In the genomic region with DNA sequence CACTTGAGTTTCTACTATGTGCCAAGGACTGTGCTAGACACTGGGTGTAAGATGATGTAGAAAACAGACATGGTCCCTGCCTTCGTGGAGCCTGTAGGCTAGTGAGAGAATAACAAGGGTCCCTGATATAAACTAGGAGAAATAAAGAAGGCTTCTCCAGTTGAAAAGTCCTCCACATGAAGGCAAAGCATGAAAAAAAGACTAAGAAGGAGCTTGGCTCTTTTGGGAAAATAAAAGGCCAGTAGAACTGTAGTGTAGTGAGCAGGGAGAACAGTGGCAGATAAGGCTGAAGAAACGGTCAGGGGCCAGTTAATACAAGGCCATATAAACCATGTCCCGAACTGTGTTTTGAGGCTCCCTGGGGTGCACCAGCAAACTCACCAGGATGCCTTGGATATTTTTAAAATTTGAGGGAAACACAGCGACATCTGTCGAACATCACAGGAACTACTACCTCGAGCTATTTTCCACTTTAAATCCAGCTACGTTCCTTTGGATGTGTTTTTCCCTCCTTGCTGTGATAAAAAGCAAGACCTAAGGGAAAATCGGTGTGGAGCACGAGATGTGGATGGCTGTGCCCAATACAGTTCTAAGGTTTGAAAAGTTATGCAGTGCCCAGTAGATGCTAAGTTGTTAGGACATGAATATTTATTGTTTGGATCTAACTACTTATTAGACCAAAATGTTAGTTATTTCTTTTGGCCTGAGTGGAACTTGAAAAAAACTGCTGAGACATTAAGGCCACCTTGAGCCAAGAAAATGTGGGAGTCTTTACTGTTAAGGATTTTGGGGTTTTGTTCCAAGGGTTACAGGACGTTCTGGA, we compare ENCODE assay signal across 8 cellular contexts. TPM values are rescaled to one million over a fixed set of nuclear protein-coding genes. Genes with fewer than 3 reads are reported as not detected.
DNase-seq lines count a peak whose midpoint lies in the region; ATAC-seq and TF ChIP-seq lines count a peak whose summit lies in the region.

No MANE protein-coding gene starts in this region.

- H4K8ac ChIP-seq in neuronal stem cell (ENCODE audit: low read depth, low read length) = no peak overlapping the region

- H2AFZ ChIP-seq in neuronal stem cell (ENCODE audit: low read length) = peak overlapping the region; percentile 55

- TF ChIP-seq CTCF in CD8-positive, alpha-beta T cell (IDR thresholded peaks at IDR 0.05) = peak; percentile 72
- TF ChIP-seq CTCF in HEK293 (tag by site-specific recombination; IDR thresholded peaks at IDR 0.05) (no peak; the same call in 1 of the 2 replicates), foreskin fibroblast (IDR thresholded peaks at IDR 0.05; ENCODE audit: low read depth, low read length) (peak; percentile 52)

- H3K9me3 Mint-ChIP-seq in CD8-positive, alpha-beta T cell = no peaks in the 10 kb centered on the region
- H3K9me3 Mint-ChIP-seq in activated T-helper 17 cell treated with anti-CD3 and anti-CD28 coated beads, Interleukin-2, amount 50 U/mL, for 72 hours = no peaks in the 10 kb centered on the region

- H3K36me3 Mint-ChIP-seq in CD8-positive, alpha-beta T cell = no peaks in the 10 kb centered on the region
- no peaks in the 10 kb centered on the region for H3K36me3 Mint-ChIP-seq in activated T-helper 17 cell treated with anti-CD3 and anti-CD28 coated beads, Interleukin-2, amount 50 U/mL, for 72 hours (ENCODE audit: low read depth)

- WGBS in neuronal stem cell (ENCODE audit: extremely low coverage in 2 of 2, insufficient read length in 2 of 2, insufficient replicate concordance in 1 of 2), 2 donors = no CpG with 5 or more reads among the region's 10 CpGs
- WGBS in aorta, 2 donors = 2 to 4% methylated on average over 10 of the region's 10 CpGs

- no peaks in the 10 kb centered on the region for H3K79me1 ChIP-seq in neuronal stem cell (ENCODE audit: low read depth, low read length)

- H2AK5ac ChIP-seq in neuronal stem cell (ENCODE audit: low read depth, low read length) = no peak overlapping the region

- H3K4me1 Mint-ChIP-seq in CD8-positive, alpha-beta T cell (ENCODE audit: low read depth) = peaks cover 2% of the 10 kb centered on the region
- H3K4me1 Mint-ChIP-seq in activated T-helper 17 cell treated with anti-CD3 and anti-CD28 coated beads, Interleukin-2, amount 50 U/mL, for 72 hours = peaks cover 8% of the 10 kb centered on the region

- H2BK15ac ChIP-seq in neuronal stem cell (ENCODE audit: low read length) = no peak overlapping the region

- no peak overlapping the region for H3K14ac ChIP-seq in neuronal stem cell (ENCODE audit: low read length)

- H3K27ac Mint-ChIP-seq in CD8-positive, alpha-beta T cell = no peak overlapping the region
- H3K27ac Mint-ChIP-seq in activated T-helper 17 cell treated with anti-CD3 and anti-CD28 coated beads, Interleukin-2, amount 50 U/mL, for 72 hours = no peak overlapping the region

- no peak overlapping the region for H4K91ac ChIP-seq in neuronal stem cell (ENCODE audit: low read depth, low read length, poor library complexity)

- POLR2A ChIA-PET in CD8-positive, alpha-beta T cell (lab: Charles Lee) = interaction anchor here (0.5 kb wide), 1 partner anchor 142 kb away, joined by 3 read pairs; no protein-coding TSS in a partner anchor
- POLR2A ChIA-PET in HEK293 (lab: Yijun Ruan, JAX) = interaction anchor here (0.7 to 1.0 kb wide), 5 partner anchors 9 to 260 kb away, joined by 3 to 10 read pairs (median 3); a partner anchor contains a TSS

- no peak overlapping the region for H3K23ac ChIP-seq in neuronal stem cell (ENCODE audit: low read depth, low read length, poor library complexity)

- H3K9me3 ChIP-seq in CD8-positive, alpha-beta T cell (ENCODE audit: low read length) = no peaks in the 10 kb centered on the region
- H3K9me3 ChIP-seq in HEK293 (ENCODE audit: control insufficient read depth, insufficient read depth, low read depth, low read length) = no peaks in the 10 kb centered on the region
- no peaks in the 10 kb centered on the region for H3K9me3 ChIP-seq in neuronal stem cell (replicated peaks in 1 of 2; ENCODE audit: control insufficient read depth in 2 of 2, insufficient read depth in 1 of 2, low read depth in 1 of 2, low read length in 2 of 2)
- H3K9me3 ChIP-seq in aorta (ENCODE audit: control insufficient read depth, low read length) = no peaks in the 10 kb centered on the region

- no peaks in the 10 kb centered on the region for H3K36me3 ChIP-seq in CD8-positive, alpha-beta T cell (ENCODE audit: insufficient read depth, low read length)
- H3K36me3 ChIP-seq in HEK293 (ENCODE audit: control insufficient read depth in 2 of 2, insufficient read depth in 1 of 2, low read length in 2 of 2) (no peaks in the 10 kb centered on the region), neuronal stem cell (replicated peaks in 1 of 2; ENCODE audit: control insufficient read depth in 2 of 2, insufficient read depth in 2 of 2, low read length in 2 of 2) (no peaks in the 10 kb centered on the region), aorta (ENCODE audit: control insufficient read depth in 1 of 2, insufficient read depth in 2 of 2, low read length in 1 of 2) (no peaks in the 10 kb centered on the region)

- no peak overlapping the region for H3K9ac ChIP-seq in neuronal stem cell (ENCODE audit: low read depth, low read length, poor library complexity)

- peak; percentile 62 for ATAC-seq in CD8-positive, alpha-beta T cell
- ATAC-seq in activated T-helper 17 cell treated with anti-CD3 and anti-CD28 coated beads, Interleukin-2, amount 50 U/mL, for 72 hours (replicated peaks) = peak; percentile 52
- ATAC-seq in aorta (ENCODE audit: low FRiP score) = peak; percentile 83
- ATAC-seq in GM19035 (IDR thresholded peaks at IDR 0.05; ENCODE audit: unreplicated experiment) = no peak

- no peak overlapping the region for H3K4me3 Mint-ChIP-seq in CD8-positive, alpha-beta T cell
- H3K4me3 Mint-ChIP-seq in activated T-helper 17 cell treated with anti-CD3 and anti-CD28 coated beads, Interleukin-2, amount 50 U/mL, for 72 hours = no peak overlapping the region

- no peak overlapping the region for H3K4ac ChIP-seq in neuronal stem cell (ENCODE audit: low read length)

- CTCF ChIA-PET in CD8-positive, alpha-beta T cell (lab: Charles Lee) = interaction anchor here (0.6 to 7.2 kb wide), 30 partner anchors 10 to 699 kb away, joined by 3 to 137 read pairs (median 3); no protein-coding TSS in a partner anchor
- CTCF ChIA-PET in HEK293 (lab: Yijun Ruan, JAX) = interaction anchor here (0.6 to 2.3 kb wide), 24 partner anchors 9 to 114 kb away, joined by 3 to 40 read pairs (median 4); a partner anchor contains a TSS

- no peak overlapping the region for H2BK120ac ChIP-seq in neuronal stem cell (ENCODE audit: low read depth, low read length)

- H3K27me3 ChIP-seq in CD8-positive, alpha-beta T cell (ENCODE audit: insufficient read depth, low read length) = no peaks in the 10 kb centered on the region
- H3K27me3 ChIP-seq in neuronal stem cell (ENCODE audit: control insufficient read depth in 3 of 3, insufficient read depth in 3 of 3, low read depth in 1 of 3, low read length in 3 of 3) (no peaks in the 10 kb centered on the region), aorta (ENCODE audit: control insufficient read depth in 1 of 2, insufficient read depth in 2 of 2, low read length in 1 of 2) (no peaks in the 10 kb centered on the region)

- intact Hi-C loops in CD8-positive, alpha-beta T cell (cut with DNase I, micrococcal nuclease) = loop anchor here (1.0 to 5.0 kb wide), 4 partner anchors 8 to 699 kb away; no protein-coding TSS in a partner anchor
- intact Hi-C loops in aorta (cut with DNase I) = loop anchor here (2.0 kb wide), 1 partner anchor 50 kb away; no protein-coding TSS in a partner anchor

- H3K18ac ChIP-seq in neuronal stem cell (ENCODE audit: low read length) = no peak overlapping the region

- peak in 5 of 7 experiments; percentile 16 to 59 (median 32) for DNase-seq in CD8-positive, alpha-beta T cell
- peak; percentile 20 for DNase-seq in NCI-H748 treated with DMSO at 0.1 percent for 48 hours (lab: John Stamatoyannopoulos, UW)
- DNase-seq in foreskin fibroblast = peak; percentile 41 to 78
- DNase-seq in neuronal stem cell (ENCODE audit: low spot score) = peak; percentile 51
- DNase-seq in aorta = no peak

- H3K27me3 Mint-ChIP-seq in CD8-positive, alpha-beta T cell (ENCODE audit: low read depth) = peaks cover 2% of the 10 kb centered on the region
- H3K27me3 Mint-ChIP-seq in activated T-helper 17 cell treated with anti-CD3 and anti-CD28 coated beads, Interleukin-2, amount 50 U/mL, for 72 hours = no peaks in the 10 kb centered on the region

- H2BK5ac ChIP-seq in neuronal stem cell (ENCODE audit: low read length) = no peak overlapping the region

- H2BK12ac ChIP-seq in neuronal stem cell (ENCODE audit: low read length) = no peak overlapping the region

- H3K4me2 ChIP-seq in neuronal stem cell (ENCODE audit: insufficient read depth, low read length, poor library complexity, severe bottlenecking) = no peak overlapping the region

- no peaks in the 10 kb centered on the region for H3K4me1 ChIP-seq in CD8-positive, alpha-beta T cell (ENCODE audit: insufficient read depth, low read length)
- H3K4me1 ChIP-seq in HEK293 (ENCODE audit: control insufficient read depth, insufficient read depth, low read length) = no peaks in the 10 kb centered on the region
- H3K4me1 ChIP-seq in neuronal stem cell (ENCODE audit: control insufficient read depth in 2 of 2, insufficient read depth in 1 of 2, low read depth in 1 of 2, low read length in 2 of 2) = no peaks in the 10 kb centered on the region
- no peaks in the 10 kb centered on the region for H3K4me1 ChIP-seq in aorta (ENCODE audit: control insufficient read depth in 1 of 2, insufficient read depth in 2 of 2, low read length in 2 of 2)

- no peak overlapping the region for H3K27ac ChIP-seq in CD8-positive, alpha-beta T cell (ENCODE audit: low read depth, low read length)
- no peak overlapping the region for H3K27ac ChIP-seq in HEK293 (ENCODE audit: extremely low read depth, low read depth, low read length)
- H3K27ac ChIP-seq in neuronal stem cell (replicated peaks; ENCODE audit: low read length) = no peak overlapping the region
- no peak overlapping the region for H3K27ac ChIP-seq in aorta (ENCODE audit: low read depth in 1 of 2, low read length in 2 of 2)

- H3K4me3 ChIP-seq in CD8-positive, alpha-beta T cell (ENCODE audit: low read depth, low read length) = no peak overlapping the region
- H3K4me3 ChIP-seq in HEK293 (ENCODE audit: low read depth, low read length) (no peak overlapping the region), foreskin fibroblast (ENCODE audit: low read depth in 1 of 2, low read length in 2 of 2) (no peak overlapping the region), neuronal stem cell (ENCODE audit: low read length in 2 of 2) (no peak overlapping the region), aorta (ENCODE audit: low read length in 2 of 2) (no peak overlapping the region)

RNA-seq across cellular contexts. Expression of a gene that starts 8.5 kb away (rescaled TPM):
- 10 to 100 TPM; 35.1 to 35.4 TPM for total RNA-seq in CD8-positive, alpha-beta T cell
- total RNA-seq in activated T-helper 17 cell treated with anti-CD3 and anti-CD28 coated beads, Interleukin-2, amount 50 U/mL, for 72 hours = 1 to 10 TPM; 6.6 to 9.2 TPM
- 34.9 TPM for polyA plus RNA-seq in neuronal stem cell (2013, experiment 1 of 2)
- polyA plus RNA-seq in neuronal stem cell (2013, experiment 2 of 2) = 35.4 TPM
- 100 to 1,000 TPM in 1 of 2 donors, 10 to 100 TPM in 1; 99.2 to 178 TPM for total RNA-seq in aorta
- polyA plus RNA-seq in aorta = 100 to 1,000 TPM in 1 of 2 donors, 10 to 100 TPM in 1; 87.9 to 165 TPM

Comparison
In these comparisons a context has a peak if more than half of its experiments do, and no peak if none do; other contexts are left out.
1. DNase-seq: peak in CD8-positive, alpha-beta T cell (5 of 7), NCI-H748 treated with DMSO at 0.1 percent for 48 hours (single experiment), foreskin fibroblast (2 of 2) and neuronal stem cell (single experiment); none in aorta (0 of 2).